ENCODE assay signal across 15 cellular contexts in the genomic region with DNA sequence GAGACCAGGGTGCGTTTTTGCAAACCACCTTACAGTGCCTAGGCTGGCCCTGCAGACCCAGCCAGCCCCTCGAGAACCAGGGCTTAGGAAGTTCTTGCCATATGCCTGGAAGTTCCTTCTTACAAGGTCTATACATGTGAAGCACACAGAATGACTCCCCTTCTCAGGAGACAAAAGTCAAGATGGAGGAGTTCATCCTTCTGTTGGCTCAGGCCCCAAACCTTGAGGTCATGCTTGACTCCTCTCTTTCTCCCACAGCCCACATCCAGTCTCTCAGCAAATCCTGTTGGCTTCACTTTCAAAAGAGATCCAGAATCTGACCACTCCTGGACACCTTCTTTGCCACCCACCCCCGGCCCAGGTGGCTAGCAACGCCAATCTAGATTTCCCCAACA. TPM values are rescaled to one million over a fixed set of nuclear protein-coding genes. Genes with fewer than 3 reads are reported as not detected.
DNase-seq lines count a peak whose midpoint lies in the region; ATAC-seq, FAIRE-seq and TF ChIP-seq lines count a peak whose summit lies in the region.
"Had no signal": no experiment of that assay in that cellular context is flagged by ENCODE, and none has a peak within 500 bp of the region (broad histone marks: within the 10 kb centered on the region; RNA-seq: fewer than 3 reads in every experiment).

No MANE protein-coding gene starts in this region.

- H3K9me3 ChIP-seq in breast epithelium = no peaks in the 10 kb centered on the region
- H3K9me3 ChIP-seq in naive thymus-derived CD4-positive, alpha-beta T cell (ENCODE audit: control insufficient read depth in 2 of 3, low read length in 3 of 3) = no peaks in the 10 kb centered on the region
- no peaks in the 10 kb centered on the region for H3K9me3 ChIP-seq in pancreas
- H3K9me3 ChIP-seq in mucosa of descending colon = no peaks in the 10 kb centered on the region

- peaks cover 64% of the 10 kb centered on the region for H3K4me1 Mint-ChIP-seq in stimulated activated naive CD8-positive, alpha-beta T cell treated with anti-CD3 and anti-CD28 coated beads, Interleukin-15, Interleukin-2, amounts not matched to agents 100 ng/mL and 50 ng/mL, for 24 hours (ENCODE audit: low read depth)
- H3K4me1 Mint-ChIP-seq in naive thymus-derived CD4-positive, alpha-beta T cell = peaks cover 39 to 82% (median 68%) of the 10 kb centered on the region in 7 donors

- H3K27me3 ChIP-seq in breast epithelium (peaks cover 3% of the 10 kb centered on the region in 2 donors), pancreas (no peaks in the 10 kb centered on the region)
- no peaks in the 10 kb centered on the region for H3K27me3 ChIP-seq in naive thymus-derived CD4-positive, alpha-beta T cell (ENCODE audit: control insufficient read depth in 2 of 2, insufficient read depth in 2 of 2, low read length in 2 of 2)

- POLR2A ChIA-PET in naive thymus-derived CD4-positive, alpha-beta T cell (lab: Charles Lee) = interaction anchor here (0.6 to 2.9 kb wide), 9 partner anchors 8 to 817 kb away, joined by 3 to 26 read pairs (median 4); a partner anchor contains a TSS

- H3K9me3 Mint-ChIP-seq in stimulated activated naive CD8-positive, alpha-beta T cell treated with anti-CD3 and anti-CD28 coated beads, Interleukin-15, Interleukin-2, amounts not matched to agents 100 ng/mL and 50 ng/mL, for 24 hours = no peaks in the 10 kb centered on the region
- H3K9me3 Mint-ChIP-seq in naive thymus-derived CD4-positive, alpha-beta T cell = peaks cover 0 to 7% (median 0%) of the 10 kb centered on the region in 11 donors

- peak overlapping the region; percentile 33 to 95 for H3K27ac ChIP-seq in breast epithelium
- peak overlapping the region; percentile 99 for H3K27ac ChIP-seq in naive thymus-derived CD4-positive, alpha-beta T cell (ENCODE audit: low read depth, low read length)
- no peak overlapping the region for H3K27ac ChIP-seq in pancreas

- H3K36me3 Mint-ChIP-seq in stimulated activated naive CD8-positive, alpha-beta T cell treated with anti-CD3 and anti-CD28 coated beads, Interleukin-15, Interleukin-2, amounts not matched to agents 100 ng/mL and 50 ng/mL, for 24 hours (ENCODE audit: low read depth) = no peaks in the 10 kb centered on the region
- peaks cover 0 to 12% (median 0%) of the 10 kb centered on the region in 5 donors for H3K36me3 Mint-ChIP-seq in naive thymus-derived CD4-positive, alpha-beta T cell

- CTCF ChIA-PET in naive thymus-derived CD4-positive, alpha-beta T cell (lab: Charles Lee) = interaction anchor here (0.6 to 2.1 kb wide), 3 partner anchors 8 to 1618 kb away, joined by 3 to 14 read pairs (median 3); no protein-coding TSS in a partner anchor

- ATAC-seq in stimulated activated naive CD8-positive, alpha-beta T cell treated with anti-CD3 and anti-CD28 coated beads, Interleukin-15, Interleukin-2, amounts not matched to agents 100 U/mL and 50 U/mL, for 24 hours = no peak
- no peak for ATAC-seq in naive thymus-derived CD4-positive, alpha-beta T cell
- ATAC-seq in pancreas (no peak), mucosa of descending colon (no peak)
- ATAC-seq: HCT116 had no signal

- no peak for DNase-seq in stimulated activated naive CD8-positive, alpha-beta T cell treated with anti-CD3 and anti-CD28 coated beads, Interleukin-15, Interleukin-2, amounts not matched to agents 100 U/mL and 50 U/mL, for 24 hours
- no peak for DNase-seq in breast epithelium (ENCODE audit: low spot score in 2 of 2)
- no peak for DNase-seq in naive thymus-derived CD4-positive, alpha-beta T cell
- DNase-seq in glomerular visceral epithelial cell (ENCODE audit: extremely low spot score) = no peak
- no peak for DNase-seq in GM19239 (ENCODE audit: insufficient read length, low spot score)
- DNase-seq in pancreas = no peak
- DNase-seq in mucosa of descending colon = no peak
- DNase-seq: cortex of kidney; NCI-H2029; stimulated activated CD4-positive, alpha-beta T cell treated with anti-CD3 and anti-CD28 coated beads, Interleukin-12 subunit alpha, Interleukin-12 subunit beta, amount 100 ng/mL, for 4 hours had no signal

- H3K27ac Mint-ChIP-seq in stimulated activated naive CD8-positive, alpha-beta T cell treated with anti-CD3 and anti-CD28 coated beads, Interleukin-15, Interleukin-2, amounts not matched to agents 100 ng/mL and 50 ng/mL, for 24 hours = peak overlapping the region; percentile 85
- peak overlapping the region; percentile 88 to 100 (median 99) for H3K27ac Mint-ChIP-seq in naive thymus-derived CD4-positive, alpha-beta T cell

- H3K4me1 ChIP-seq in breast epithelium (peaks cover 13 to 14% of the 10 kb centered on the region in 2 donors), pancreas (no peaks in the 10 kb centered on the region), mucosa of descending colon (ENCODE audit: low read depth) (peaks cover 5% of the 10 kb centered on the region)
- H3K4me1 ChIP-seq in naive thymus-derived CD4-positive, alpha-beta T cell (ENCODE audit: control insufficient read depth in 2 of 2, insufficient read depth in 2 of 2, low read length in 2 of 2) = peaks cover 27 to 54% of the 10 kb centered on the region in 2 donors

- H3K4me3 Mint-ChIP-seq in stimulated activated naive CD8-positive, alpha-beta T cell treated with anti-CD3 and anti-CD28 coated beads, Interleukin-15, Interleukin-2, amounts not matched to agents 100 ng/mL and 50 ng/mL, for 24 hours = peak overlapping the region; percentile 17
- peak overlapping the region; percentile 45 to 89 (median 83) for H3K4me3 Mint-ChIP-seq in naive thymus-derived CD4-positive, alpha-beta T cell

- no peak for FAIRE-seq in GM19239 (lab: Jason Lieb, UNC)
- no peak for FAIRE-seq in pancreas (lab: Jason Lieb, UNC)

- intact Hi-C loops in breast epithelium (cut with DNase I; ENCODE audit: low total_unique reads) (no loop called here), pancreas (cut with DNase I) (no loop called here), mucosa of descending colon (cut with DNase I, micrococcal nuclease) (loop anchor here in 1 of 2 donors (10.0 kb wide), 1 partner anchor 66 kb away; no protein-coding TSS in a partner anchor)
- intact Hi-C loops in naive thymus-derived CD4-positive, alpha-beta T cell (cut with micrococcal nuclease) = loop anchor here in 1 of 2 donors (1.0 to 5.0 kb wide), 2 partner anchors 10 to 1189 kb away; a partner anchor contains a TSS

- H3K4me3 ChIP-seq in breast epithelium (no peak overlapping the region), pancreas (no peak overlapping the region), mucosa of descending colon (no peak overlapping the region)
- H3K4me3 ChIP-seq in naive thymus-derived CD4-positive, alpha-beta T cell (ENCODE audit: low read length) = peak overlapping the region; percentile 31

- 58 to 64% methylated on average over 4 of the region's 4 CpGs for WGBS in pancreas, 2 donors

- no peaks in the 10 kb centered on the region for H3K27me3 Mint-ChIP-seq in stimulated activated naive CD8-positive, alpha-beta T cell treated with anti-CD3 and anti-CD28 coated beads, Interleukin-15, Interleukin-2, amounts not matched to agents 100 ng/mL and 50 ng/mL, for 24 hours
- peaks cover 0 to 9% (median 0%) of the 10 kb centered on the region in 5 donors for H3K27me3 Mint-ChIP-seq in naive thymus-derived CD4-positive, alpha-beta T cell

- no peak for TF ChIP-seq POLR2A in breast epithelium (IDR thresholded peaks at IDR 0.05)

- H3K36me3 ChIP-seq in breast epithelium = no peaks in the 10 kb centered on the region
- no peaks in the 10 kb centered on the region for H3K36me3 ChIP-seq in naive thymus-derived CD4-positive, alpha-beta T cell (ENCODE audit: control insufficient read depth in 2 of 3, insufficient read depth in 3 of 3, low read length in 3 of 3)
- H3K36me3 ChIP-seq in pancreas = no peaks in the 10 kb centered on the region
- no peaks in the 10 kb centered on the region for H3K36me3 ChIP-seq in mucosa of descending colon (ENCODE audit: low read depth)

- TF ChIP-seq CTCF in breast epithelium (IDR thresholded peaks at IDR 0.05) = no peak
- no peak for TF ChIP-seq CTCF in pancreas (IDR thresholded peaks at IDR 0.05)
- no peak for TF ChIP-seq CTCF in mucosa of descending colon (IDR thresholded peaks at IDR 0.05)

RNA-seq across cellular contexts. Expression of a gene that starts 1.7 kb away (rescaled TPM):
- total RNA-seq in breast epithelium = 10 to 100 TPM; 17.3 to 69.1 (median 24.9) TPM
- 1 to 10 TPM in 4 of 5 experiments, under 1 TPM in 1; 0.36 to 4.6 (median 1.8) TPM for total RNA-seq in naive thymus-derived CD4-positive, alpha-beta T cell
- polyA plus RNA-seq in naive thymus-derived CD4-positive, alpha-beta T cell = 10 to 100 TPM; 10.6 to 10.9 TPM
- total RNA-seq in pancreas = 10 to 100 TPM in 3 of 6 donors, 1 to 10 TPM in 3; 1.2 to 17.7 (median 7.5) TPM
- 1 to 10 TPM; 2.5 to 4.0 TPM for polyA plus RNA-seq in pancreas
- total RNA-seq in mucosa of descending colon = 10 to 100 TPM in 2 of 3 donors, 1 to 10 TPM in 1; 4.5 to 37.7 (median 28.5) TPM

RNA-seq across cellular contexts. Expression of a gene that starts 17.7 kb away (rescaled TPM):
- total RNA-seq in breast epithelium = 1 to 10 TPM; 3.2 to 6.6 (median 5.2) TPM
- 10 to 100 TPM in 3 of 5 experiments, 1 to 10 TPM in 2; 1.4 to 22.9 (median 12.3) TPM for total RNA-seq in naive thymus-derived CD4-positive, alpha-beta T cell
- 1 to 10 TPM; 2.6 to 9.1 TPM for polyA plus RNA-seq in naive thymus-derived CD4-positive, alpha-beta T cell
- 1 to 10 TPM; 2.7 to 5.0 (median 4.1) TPM for total RNA-seq in pancreas
- polyA plus RNA-seq in pancreas = 10 to 100 TPM in 1 of 2 donors, 1 to 10 TPM in 1; 9.2 to 15.7 TPM
- total RNA-seq in mucosa of descending colon = 10 to 100 TPM in 1 of 3 donors, 1 to 10 TPM in 2; 5.2 to 12.7 (median 9.5) TPM

RNA-seq across cellular contexts. Expression of a gene that starts 26.3 kb away (rescaled TPM):
- total RNA-seq in breast epithelium = 10 to 100 TPM; 52.0 to 61.6 (median 54.3) TPM
- 10 to 100 TPM; 35.9 to 50.8 (median 48.4) TPM for total RNA-seq in naive thymus-derived CD4-positive, alpha-beta T cell
- polyA plus RNA-seq in naive thymus-derived CD4-positive, alpha-beta T cell = 10 to 100 TPM; 56.7 to 73.5 TPM
- total RNA-seq in pancreas = 10 to 100 TPM; 14.3 to 22.0 (median 19.7) TPM
- polyA plus RNA-seq in pancreas = 10 to 100 TPM; 46.9 to 65.0 TPM
- total RNA-seq in mucosa of descending colon = 10 to 100 TPM; 35.9 to 47.6 (median 39.3) TPM

RNA-seq across cellular contexts. Expression of a gene that starts 26.9 kb away (rescaled TPM):
- 1 to 10 TPM in 1 of 3 donors, under 1 TPM in 2; 0.16 to 1.6 (median 0.33) TPM for total RNA-seq in breast epithelium
- under 1 TPM in 2 of 5 experiments, not detected in 3; 0.11 to 0.29 TPM for total RNA-seq in naive thymus-derived CD4-positive, alpha-beta T cell
- not detected for polyA plus RNA-seq in naive thymus-derived CD4-positive, alpha-beta T cell
- under 1 TPM; 0.49 to 0.79 (median 0.72) TPM for total RNA-seq in pancreas
- polyA plus RNA-seq in pancreas = 1 to 10 TPM; 1.6 to 4.4 TPM
- total RNA-seq in mucosa of descending colon = under 1 TPM; 0.17 to 0.38 (median 0.27) TPM
- total RNA-seq: activated CD8-positive, alpha-beta memory T cell treated with anti-CD3 and anti-CD28 coated beads for 36 hours; subcutaneous adipose tissue had no signal
- polyA plus RNA-seq: keratinocyte had no signal

RNA-seq across cellular contexts. Expression of a gene that starts 28.9 kb away (rescaled TPM):
- total RNA-seq in breast epithelium (10 to 100 TPM; 20.0 to 35.4 (median 30.1) TPM), pancreas (10 to 100 TPM in 5 of 6 donors, 1 to 10 TPM in 1; 9.5 to 13.3 (median 12.0) TPM), mucosa of descending colon (10 to 100 TPM; 13.4 to 34.6 (median 13.4) TPM)
- 10 to 100 TPM in 2 of 5 experiments, 1 to 10 TPM in 3; 2.2 to 11.8 (median 7.6) TPM for total RNA-seq in naive thymus-derived CD4-positive, alpha-beta T cell
- polyA plus RNA-seq in naive thymus-derived CD4-positive, alpha-beta T cell = 10 to 100 TPM; 13.5 to 18.2 TPM
- polyA plus RNA-seq in pancreas = 10 to 100 TPM in 1 of 2 donors, 1 to 10 TPM in 1; 9.2 to 21.8 TPM

Comparison
In these comparisons a context has a peak if more than half of its experiments do, and no peak if none do; other contexts are left out.
1. H3K27ac ChIP-seq: peak in breast epithelium (2 of 2) and naive thymus-derived CD4-positive, alpha-beta T cell (single experiment); none in pancreas (0 of 4).